1 cellular context compared by ENCODE assay signal in the genomic region with DNA sequence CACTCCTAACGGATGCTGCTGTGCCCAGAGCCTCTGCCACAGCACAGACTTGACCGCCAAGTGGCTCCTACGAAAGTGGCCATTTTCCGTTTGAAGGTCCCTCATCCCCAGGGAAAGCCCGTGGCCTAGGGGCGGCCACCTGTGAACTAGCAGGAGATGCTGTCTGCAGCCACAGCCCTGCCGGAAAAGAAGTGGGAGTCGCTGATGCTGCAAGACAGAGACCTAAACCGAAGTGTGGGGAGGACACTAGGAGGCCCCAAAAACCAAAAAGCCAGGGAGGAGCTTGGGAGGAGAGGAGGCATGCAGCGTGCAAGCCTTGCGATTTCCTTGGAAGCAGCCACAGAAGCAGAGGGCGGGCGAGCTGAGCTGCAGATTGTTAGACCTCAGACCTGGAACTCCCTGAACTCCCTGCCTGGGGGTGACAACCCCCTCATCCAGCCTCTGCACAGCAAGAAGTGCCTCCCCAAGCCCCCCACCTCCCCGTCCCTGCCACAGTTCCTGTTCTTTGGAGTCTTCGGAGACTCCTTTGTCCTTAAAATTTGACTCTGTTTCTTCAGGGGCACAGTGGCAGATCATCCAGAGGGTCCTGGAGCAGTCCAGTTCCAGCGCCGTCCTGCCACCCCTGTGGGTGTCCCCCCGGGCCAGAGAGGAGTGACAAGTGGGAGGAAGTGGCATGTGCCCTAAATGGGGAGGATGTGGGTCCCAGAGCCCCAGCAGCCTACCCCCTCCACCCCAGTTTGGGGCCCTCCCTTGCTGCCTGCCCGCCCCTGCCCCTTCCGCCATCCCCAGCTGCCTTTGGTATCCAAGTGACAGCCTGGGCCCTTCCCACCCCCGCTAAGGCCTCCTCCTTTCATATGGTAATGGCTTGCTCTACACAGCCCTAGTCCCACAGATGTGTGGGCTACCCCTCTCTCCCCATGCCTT.
A peak's percentile ranks its signal among the peaks of the same experiment; 100 is the strongest.
TF ChIP-seq lines count a peak whose summit lies in the region.

No MANE protein-coding gene starts in this region.

TF ChIP-seq in HEK293, 187 proteins besides CTCF, POLR2A, EP300 and RAD21 (continued from another document):
- peak; percentile 29 for TF ChIP-seq ZFHX2 (tag by site-specific recombination; conservative IDR thresholded peaks at IDR 0.05)
- TF ChIP-seq, protein P1, sequence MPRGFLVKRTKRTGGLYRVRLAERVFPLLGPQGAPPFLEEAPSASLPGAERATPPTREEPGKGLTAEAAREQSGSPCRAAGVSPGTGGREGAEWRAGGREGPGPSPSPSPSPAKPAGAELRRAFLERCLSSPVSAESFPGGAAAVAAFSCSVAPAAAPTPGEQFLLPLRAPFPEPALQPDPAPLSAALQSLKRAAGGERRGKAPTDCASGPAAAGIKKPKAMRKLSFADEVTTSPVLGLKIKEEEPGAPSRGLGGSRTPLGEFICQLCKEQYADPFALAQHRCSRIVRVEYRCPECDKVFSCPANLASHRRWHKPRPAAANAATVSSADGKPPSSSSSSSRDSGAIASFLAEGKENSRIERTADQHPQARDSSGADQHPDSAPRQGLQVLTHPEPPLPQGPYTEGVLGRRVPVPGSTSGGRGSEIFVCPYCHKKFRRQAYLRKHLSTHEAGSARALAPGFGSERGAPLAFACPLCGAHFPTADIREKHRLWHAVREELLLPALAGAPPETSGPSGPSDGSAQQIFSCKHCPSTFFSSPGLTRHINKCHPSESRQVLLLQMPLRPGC (tag by site-specific recombination; IDR thresholded peaks at IDR 0.05) = no peak
- TF ChIP-seq ZNF132 (tag by site-specific recombination; IDR thresholded peaks at IDR 0.05; ENCODE audit: borderline replicate concordance) = no peak
- no peak for TF ChIP-seq ZBTB48 (tag by site-specific recombination; IDR thresholded peaks at IDR 0.05)
